In the genomic region with DNA sequence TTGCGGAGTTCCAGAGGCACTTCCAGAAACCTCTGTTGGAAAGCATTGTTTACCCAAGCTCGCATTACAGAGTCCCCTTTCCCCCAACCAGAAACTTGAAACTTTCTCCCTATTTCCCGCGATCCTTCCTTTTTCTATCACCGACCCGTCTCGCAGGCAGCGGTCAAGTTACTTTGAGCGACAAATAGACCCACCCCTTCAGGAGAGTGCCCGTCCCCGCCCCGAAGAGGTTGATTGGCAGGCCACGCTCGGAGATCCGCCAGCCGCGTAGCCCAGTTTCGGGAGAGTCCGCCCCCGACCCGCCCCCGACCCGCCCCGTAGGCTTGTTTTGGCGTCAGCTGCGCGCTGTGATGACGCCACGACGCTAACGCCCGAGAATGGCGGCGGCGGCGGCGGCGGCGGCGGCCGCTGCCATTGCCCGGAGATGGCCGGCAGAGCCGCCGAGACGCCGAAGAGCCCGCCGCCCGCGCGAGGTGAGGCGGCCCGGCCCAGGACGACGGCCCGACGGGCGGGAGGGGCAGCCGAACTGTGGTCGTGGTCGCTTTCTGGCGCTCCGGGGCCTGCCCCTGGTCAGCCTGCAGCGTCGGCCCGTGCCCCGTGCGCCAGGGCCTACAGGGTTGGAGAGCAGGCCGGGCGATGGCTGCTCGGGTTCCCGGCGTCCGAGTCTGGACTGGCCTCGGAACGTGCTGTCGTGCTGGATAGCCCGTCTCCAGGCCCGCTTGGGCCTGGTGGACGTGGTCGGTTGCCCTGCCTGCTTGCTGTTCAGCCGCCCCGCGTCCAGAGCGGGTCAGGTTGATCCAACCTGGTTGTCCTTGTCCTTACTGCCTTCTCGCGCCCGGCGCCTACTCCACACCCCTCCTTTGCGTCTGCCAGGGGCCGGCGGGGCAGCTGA, we compare ENCODE assay signal across 8 cellular contexts. TPM values are rescaled to one million over a fixed set of nuclear protein-coding genes. Genes with fewer than 3 reads are reported as not detected.
DNase-seq lines count a peak whose midpoint lies in the region; ATAC-seq and TF ChIP-seq lines count a peak whose summit lies in the region.

A gene (plus strand): TSS at position 356 of the 892 bp plus-strand sequence. CDS start 15,496 bp downstream, outside the sequence.

- H3K4me1 ChIP-seq in ovary (ENCODE audit: insufficient read depth) (peaks cover 16% of the 10 kb centered on the region), thyroid gland (peaks cover 17 to 36% of the 10 kb centered on the region in 2 donors)

- H3K4me1 Mint-ChIP-seq in activated naive CD8-positive, alpha-beta T cell treated with anti-CD3 and anti-CD28 coated beads, Interleukin-2, amount 10 ng/mL, durations not matched to agents 7 days and 5 days: peaks cover 18% of the 10 kb centered on the region

- H3K27me3 ChIP-seq in SU-DHL-6 (ENCODE audit: low read length): no peaks in the 10 kb centered on the region
- no peaks in the 10 kb centered on the region for H3K27me3 ChIP-seq in ovary
- no peaks in the 10 kb centered on the region for H3K27me3 ChIP-seq in thyroid gland

- peaks cover 14% of the 10 kb centered on the region for H3K79me2 ChIP-seq in SU-DHL-6 (ENCODE audit: insufficient read depth, low read length)

- H3K9ac ChIP-seq in SU-DHL-6 (ENCODE audit: low read length): peak within 1 kb of the TSS; percentile 76

- DNase-seq in NCI-H1417 (lab: John Stamatoyannopoulos, UW): peak; percentile 90 to 95 (median 91)
- peak; percentile 89 for DNase-seq in activated naive CD8-positive, alpha-beta T cell treated with anti-CD3 and anti-CD28 coated beads, Interleukin-2, amount 10 ng/mL, durations not matched to agents 7 days and 5 days
- DNase-seq in Right ventricle myocardium inferior (ENCODE audit: missing footprints): peak; percentile 98
- DNase-seq in ovary: peak; percentile 96 to 97 (median 97)
- peak; percentile 95 to 97 for DNase-seq in thyroid gland

- H3K27ac Mint-ChIP-seq in activated naive CD8-positive, alpha-beta T cell treated with anti-CD3 and anti-CD28 coated beads, Interleukin-2, amount 10 ng/mL, durations not matched to agents 7 days and 5 days: peak within 1 kb of the TSS; percentile 96

- TF ChIP-seq EP300 in ovary (IDR thresholded peaks at IDR 0.05): no peak

- ATAC-seq in HG02678 (IDR thresholded peaks at IDR 0.05; ENCODE audit: unreplicated experiment) (peak; percentile 91), Right ventricle myocardium inferior (peak; percentile 98)
- peak; percentile 97 for ATAC-seq in activated naive CD8-positive, alpha-beta T cell treated with anti-CD3 and anti-CD28 coated beads, Interleukin-2, amount 10 ng/mL, durations not matched to agents 7 days and 5 days (ENCODE audit: low read depth)

- H3K9me3 ChIP-seq in SU-DHL-6 (ENCODE audit: insufficient read depth, low read length): no peaks in the 10 kb centered on the region
- H3K9me3 ChIP-seq in ovary: no peaks in the 10 kb centered on the region
- no peaks in the 10 kb centered on the region for H3K9me3 ChIP-seq in thyroid gland

- no peaks in the 10 kb centered on the region for H4K20me1 ChIP-seq in SU-DHL-6 (ENCODE audit: low read depth, low read length)

- whole genome bisulfite sequencing in ovary, 3 donors: 0 to 1% (median 1%) methylated on average over 54 to 93 of the region's 93 CpGs
- 0 to 1% methylated on average over 23 to 26 of the region's 93 CpGs for WGBS in thyroid gland, 2 donors

- intact Hi-C loops in Right ventricle myocardium inferior (cut with DNase I) (loop anchor here (2.0 kb wide), 1 partner anchor 130 kb away; a partner anchor contains a TSS), ovary (cut with DNase I) (no loop called here), thyroid gland (cut with DNase I) (no loop called here)

- peaks cover 2% of the 10 kb centered on the region for H3K36me3 Mint-ChIP-seq in activated naive CD8-positive, alpha-beta T cell treated with anti-CD3 and anti-CD28 coated beads, Interleukin-2, amount 10 ng/mL, durations not matched to agents 7 days and 5 days

- H3K4me3 ChIP-seq in SU-DHL-6 (ENCODE audit: insufficient read depth, low read length, poor library complexity, severe bottlenecking): peak within 1 kb of the TSS; percentile 92
- peak within 1 kb of the TSS; percentile 89 for H3K4me3 ChIP-seq in ovary
- H3K4me3 ChIP-seq in thyroid gland (replicated peaks in 1 of 3): peak within 1 kb of the TSS; percentile 73 to 96 (median 96)

- H3F3A ChIP-seq in SU-DHL-6 (ENCODE audit: insufficient read depth): no peaks in the 10 kb centered on the region; the same call in 1 of the 2 replicates

- TF ChIP-seq CTCF in SU-DHL-6 (IDR thresholded peaks at IDR 0.05; ENCODE audit: insufficient read depth, low read length, poor library complexity, severe bottlenecking) (no peak), ovary (IDR thresholded peaks at IDR 0.05) (peak in 2 of 3 donors; percentile 8 to 22), thyroid gland (IDR thresholded peaks at IDR 0.05) (no peak)

- H3K4me3 Mint-ChIP-seq in activated naive CD8-positive, alpha-beta T cell treated with anti-CD3 and anti-CD28 coated beads, Interleukin-2, amount 10 ng/mL, durations not matched to agents 7 days and 5 days: peak within 1 kb of the TSS; percentile 86

- H3K9me2 ChIP-seq in SU-DHL-6 (replicated peaks; ENCODE audit: insufficient read depth, low read length): no peaks in the 10 kb centered on the region

- TF ChIP-seq POLR2A in GM10847 (IDR thresholded peaks at IDR 0.05; ENCODE audit: extremely low read depth, insufficient read length) (peak; percentile 49), ovary (IDR thresholded peaks at IDR 0.05) (peak; percentile 83), thyroid gland (IDR thresholded peaks at IDR 0.05) (peak; percentile 53 to 88)

- peak within 1 kb of the TSS; percentile 81 for H2AFZ ChIP-seq in SU-DHL-6 (ENCODE audit: low read depth, low read length, severe bottlenecking)

- H3K36me3 ChIP-seq in SU-DHL-6 (ENCODE audit: low read length): no peaks in the 10 kb centered on the region
- no peaks in the 10 kb centered on the region for H3K36me3 ChIP-seq in ovary
- no peaks in the 10 kb centered on the region for H3K36me3 ChIP-seq in thyroid gland

- H3K9me3 Mint-ChIP-seq in activated naive CD8-positive, alpha-beta T cell treated with anti-CD3 and anti-CD28 coated beads, Interleukin-2, amount 10 ng/mL, durations not matched to agents 7 days and 5 days: no peaks in the 10 kb centered on the region

- no peaks in the 10 kb centered on the region for H3K27me3 Mint-ChIP-seq in activated naive CD8-positive, alpha-beta T cell treated with anti-CD3 and anti-CD28 coated beads, Interleukin-2, amount 10 ng/mL, durations not matched to agents 7 days and 5 days

- H3K4me2 ChIP-seq in SU-DHL-6 (ENCODE audit: low read depth, low read length, poor library complexity, severe bottlenecking): peak within 1 kb of the TSS; percentile 93

- POLR2A ChIA-PET in activated naive CD8-positive, alpha-beta T cell treated with anti-CD3 and anti-CD28 coated beads, Interleukin-2, amount 10 ng/mL, durations not matched to agents 7 days and 5 days (lab: Charles Lee): interaction anchor here (0.5 to 2.8 kb wide), 9 partner anchors 16 to 401 kb away, joined by 3 to 13 read pairs (median 4); a partner anchor contains a TSS

- H3K27ac ChIP-seq in SU-DHL-6 (ENCODE audit: low read depth, low read length) (peak within 1 kb of the TSS; percentile 20; the same call in 1 of the 2 replicates), ovary (peak within 1 kb of the TSS; percentile 90 to 94), thyroid gland (peak within 1 kb of the TSS; percentile 86 to 91 (median 88))

RNA-seq across cellular contexts. Expression of the gene that starts here (rescaled TPM):
- 10 to 100 TPM; 22.8 to 25.6 TPM for total RNA-seq in activated naive CD8-positive, alpha-beta T cell treated with anti-CD3 and anti-CD28 coated beads, Interleukin-2, amount 10 ng/mL, durations not matched to agents 7 days and 5 days
- total RNA-seq in Right ventricle myocardium inferior (18.1 TPM), ovary (10 to 100 TPM; 13.6 to 38.9 (median 31.6) TPM), thyroid gland (10 to 100 TPM; 20.3 to 35.7 (median 28.8) TPM)
- 10 to 100 TPM in 1 of 2 donors, 1 to 10 TPM in 1; 9.6 to 26.6 TPM for polyA plus RNA-seq in ovary

Comparison
In these comparisons a context has a peak if more than half of its experiments do, and no peak if none do; other contexts are left out.
1. Peak in every context shown above with its lines: DNase-seq, ATAC-seq, H3K4me3 ChIP-seq and H3K27ac ChIP-seq.
2. H3K27ac ChIP-seq: peak in every context shown above with its lines; median percentile 92 in ovary; 88 in thyroid gland; 20 in SU-DHL-6.
3. CTCF ChIP-seq: peak in ovary (2 of 3); none in SU-DHL-6 (single experiment) and thyroid gland (0 of 6).